ENCODE assay signal across 23 cellular contexts in genomic region chr5:3736926-3737325, GRCh38.
"Had no signal": no experiment of that assay in that cellular context is flagged by ENCODE, and none has a peak within 500 bp of the region (broad histone marks: within the 10 kb centered on the region; RNA-seq: fewer than 3 reads in every experiment).

No MANE protein-coding gene starts in this region.

- H3K4me2 ChIP-seq: hepatocyte, neural progenitor cell had no signal

- H3K79me2 ChIP-seq: hepatocyte had no signal

- H3K27ac Mint-ChIP-seq: dendritic cell treated with granulocyte-macrophage colony-stimulating factor and Interleukin-4, amounts not matched to agents 40 ng/mL and 50 ng/mL, for 4 days; natural killer cell treated with Interleukin-12 subunit alpha and Interleukin-12 subunit beta and Interleukin-15 and Interleukin-18, amount 100 ng/mL, for 72 hours; stimulated activated memory B cell treated with anti-CD40 and anti-IgM and Interleukin-4, amounts not matched to agents 10 μg/mL and 1 μg/mL and 100 μg/mL, for 72 hours; stimulated activated naive CD8-positive, alpha-beta T cell treated with anti-CD3 and anti-CD28 coated beads, Interleukin-15, Interleukin-2, amounts not matched to agents 100 ng/mL and 50 ng/mL, for 24 hours had no signal

- H3K4me3 Mint-ChIP-seq: dendritic cell treated with granulocyte-macrophage colony-stimulating factor and Interleukin-4, amounts not matched to agents 40 ng/mL and 50 ng/mL, for 4 days; natural killer cell treated with Interleukin-12 subunit alpha and Interleukin-12 subunit beta and Interleukin-15 and Interleukin-18, amount 100 ng/mL, for 72 hours; neural progenitor cell; stimulated activated memory B cell treated with anti-CD40 and anti-IgM and Interleukin-4, amounts not matched to agents 10 μg/mL and 1 μg/mL and 100 μg/mL, for 72 hours; stimulated activated naive CD8-positive, alpha-beta T cell treated with anti-CD3 and anti-CD28 coated beads, Interleukin-15, Interleukin-2, amounts not matched to agents 100 ng/mL and 50 ng/mL, for 24 hours had no signal

- H3K9me3 Mint-ChIP-seq: natural killer cell treated with Interleukin-12 subunit alpha and Interleukin-12 subunit beta and Interleukin-15 and Interleukin-18, amount 100 ng/mL, for 72 hours; neural progenitor cell; stimulated activated naive CD8-positive, alpha-beta T cell treated with anti-CD3 and anti-CD28 coated beads, Interleukin-15, Interleukin-2, amounts not matched to agents 100 ng/mL and 50 ng/mL, for 24 hours had no signal

- H3K4me3 ChIP-seq: hepatocyte, left ventricle myocardium inferior, lower lobe of right lung, neural progenitor cell, pancreas, prostate gland, sigmoid colon, skin epidermis, tibial artery, upper lobe of left lung, uterus had no signal

- H3K36me3 ChIP-seq: left ventricle myocardium inferior, lower lobe of right lung, neural progenitor cell, pancreas, prostate gland, sigmoid colon, tibial artery, upper lobe of left lung, uterus had no signal

- H3K27ac ChIP-seq: foreskin keratinocyte, hepatocyte, left ventricle myocardium inferior, lower lobe of right lung, neural progenitor cell, pancreas, prostate gland, sigmoid colon, skin epidermis, tibial artery, upper lobe of left lung, uterus had no signal

- H2AFZ ChIP-seq: hepatocyte, neural progenitor cell had no signal

- H3K27me3 ChIP-seq: foreskin keratinocyte, hepatocyte, neural progenitor cell, pancreas, sigmoid colon, tibial artery, upper lobe of left lung, uterus had no signal

- H3K4me1 Mint-ChIP-seq: stimulated activated memory B cell treated with anti-CD40 and anti-IgM and Interleukin-4, amounts not matched to agents 10 μg/mL and 1 μg/mL and 100 μg/mL, for 72 hours had no signal

- H3K36me3 Mint-ChIP-seq: natural killer cell treated with Interleukin-12 subunit alpha and Interleukin-12 subunit beta and Interleukin-15 and Interleukin-18, amount 100 ng/mL, for 72 hours; neural progenitor cell; stimulated activated memory B cell treated with anti-CD40 and anti-IgM and Interleukin-4, amounts not matched to agents 10 μg/mL and 1 μg/mL and 100 μg/mL, for 72 hours had no signal

- H3K4me1 ChIP-seq: left ventricle myocardium inferior, lower lobe of right lung, pancreas, prostate gland, sigmoid colon, tibial artery, upper lobe of left lung, uterus had no signal

- H3K27me3 Mint-ChIP-seq: dendritic cell treated with granulocyte-macrophage colony-stimulating factor and Interleukin-4, amounts not matched to agents 40 ng/mL and 50 ng/mL, for 4 days; stimulated activated memory B cell treated with anti-CD40 and anti-IgM and Interleukin-4, amounts not matched to agents 10 μg/mL and 1 μg/mL and 100 μg/mL, for 72 hours; stimulated activated naive CD8-positive, alpha-beta T cell treated with anti-CD3 and anti-CD28 coated beads, Interleukin-15, Interleukin-2, amounts not matched to agents 100 ng/mL and 50 ng/mL, for 24 hours had no signal

- ATAC-seq: foreskin keratinocyte; left cardiac atrium; lower lobe of right lung; natural killer cell treated with Interleukin-12 subunit alpha and Interleukin-12 subunit beta and Interleukin-15 and Interleukin-18, amount 100 ng/mL, for 72 hours; pancreas; stimulated activated memory B cell treated with anti-CD40 and anti-IgM and Interleukin-4, amounts not matched to agents 10 μg/mL and 1 μg/mL and 100 μg/mL, for 72 hours had no signal

- DNase-seq: erythroblast; foreskin keratinocyte; kidney; left cardiac atrium; left ventricle myocardium inferior; lower lobe of right lung; mesenchymal stem cell; midbrain; occipital lobe; pancreas; sigmoid colon; stimulated activated CD4-positive, alpha-beta T cell treated with anti-CD3 and anti-CD28 coated beads, Interleukin-2, amount 100 ng/mL, for 48 hours; tibial artery; upper lobe of left lung; uterus had no signal
